In genomic region chr9:76887003-76887821, GRCh38 we compare ENCODE assay signal across 13 cellular contexts. TPM values are rescaled to one million over a fixed set of nuclear protein-coding genes. Genes with fewer than 3 reads are reported as not detected.
DNase-seq lines count a peak whose midpoint lies in the region; TF ChIP-seq lines count a peak whose summit lies in the region.
"Had no signal": no experiment of that assay in that cellular context is flagged by ENCODE, and none has a peak within 500 bp of the region (broad histone marks: within the 10 kb centered on the region; RNA-seq: fewer than 3 reads in every experiment).

No MANE protein-coding gene starts in this region.

- TF ChIP-seq POLR2A in transverse colon (IDR thresholded peaks at IDR 0.05) = no peak

- peaks cover 0 to 24% (median 18%) of the 10 kb centered on the region in 4 donors for H3K4me1 ChIP-seq in transverse colon
- H3K4me1 ChIP-seq in CD4-positive, alpha-beta memory T cell (ENCODE audit: insufficient read depth, low read length) = no peaks in the 10 kb centered on the region

- H3K36me3 Mint-ChIP-seq in CD4-positive, alpha-beta memory T cell = no peaks in the 10 kb centered on the region

- peaks cover 0 to 2% (median 0%) of the 10 kb centered on the region in 8 donors for H3K9me3 Mint-ChIP-seq in CD4-positive, alpha-beta memory T cell
- H3K9me3 Mint-ChIP-seq: activated T-helper 17 cell treated with anti-CD3 and anti-CD28 coated beads, Interleukin-2, amount 50 U/mL, for 72 hours; T-helper 2 cell treated with Interferon-gamma antibody and Interleukin-4, amounts not matched to agents 5 μg/mL and 100 μg/mL, for 36 hours had no signal

- POLR2A ChIA-PET in CD4-positive, alpha-beta memory T cell (lab: Charles Lee; ENCODE audit: partially characterized antibody) = no interaction called here

- H3K27ac ChIP-seq in transverse colon = peak overlapping the region; percentile 53 to 91 (median 74)
- H3K27ac ChIP-seq in CD4-positive, alpha-beta memory T cell (ENCODE audit: low read depth, low read length) = no peak overlapping the region

- TF ChIP-seq CTCF in fibroblast of the aortic adventitia (IDR thresholded peaks at IDR 0.05; ENCODE audit: insufficient read depth, low read length) (peak; percentile 7), transverse colon (IDR thresholded peaks at IDR 0.05) (peak in 3 of 5 experiments; percentile 14 to 42 (median 14))

- WGBS in transverse colon (ENCODE audit: low coverage in 1 of 2), 2 donors = 38 to 45% methylated on average over 3 to 5 of the region's 5 CpGs

- DNase-seq in DMS53 (lab: John Stamatoyannopoulos, UW) (peak; percentile 61), DMS53 treated with DMSO at 0.1 percent for 48 hours (lab: John Stamatoyannopoulos, UW; ENCODE audit: unreplicated experiment) (no peak), MV-4-11 (lab: John Stamatoyannopoulos, UW) (peak; percentile 15), fibroblast of the aortic adventitia (ENCODE audit: low read depth) (no peak), transverse colon (peak; percentile 61), NCI-H1092 (lab: John Stamatoyannopoulos, UW) (no peak), NCI-H510A (lab: John Stamatoyannopoulos, UW) (no peak)
- no peak for DNase-seq in CD4-positive, alpha-beta memory T cell
- DNase-seq: 8988T; NCI-H2029 treated with DMSO at 0.1 percent for 48 hours; stimulated activated CD4-positive, alpha-beta T cell treated with anti-CD3 and anti-CD28 coated beads, Interleukin-4, amount 100 ng/mL, for 4 hours had no signal

- CTCF ChIA-PET in CD4-positive, alpha-beta memory T cell (lab: Charles Lee; ENCODE audit: partially characterized antibody) = no interaction called here

- H3K27me3 ChIP-seq in transverse colon = no peaks in the 10 kb centered on the region
- H3K27me3 ChIP-seq in CD4-positive, alpha-beta memory T cell (ENCODE audit: insufficient read depth, low read length) = no peaks in the 10 kb centered on the region

- intact Hi-C loops in transverse colon (cut with DNase I; ENCODE audit: low total_unique reads) = no loop called here
- intact Hi-C loops in CD4-positive, alpha-beta memory T cell (cut with micrococcal nuclease) = no loop called here

- H3K4me3 Mint-ChIP-seq in CD4-positive, alpha-beta memory T cell = no peak overlapping the region
- H3K4me3 Mint-ChIP-seq: activated T-helper 17 cell treated with anti-CD3 and anti-CD28 coated beads, Interleukin-2, amount 50 U/mL, for 72 hours; T-helper 2 cell treated with Interferon-gamma antibody and Interleukin-4, amounts not matched to agents 5 μg/mL and 100 μg/mL, for 36 hours had no signal

- TF ChIP-seq EP300 in transverse colon (IDR thresholded peaks at IDR 0.05; ENCODE audit: low read depth) = no peak

- in situ Hi-C loops in transverse colon (cut with MboI; ENCODE audit: low pct_ligation_motif_present in 1 of 4, low pct_unique_long_range_greater_than_20kb in 1 of 4, low sequenced_read_pairs in 3 of 4) = no loop called here

- no peak overlapping the region for H3K27ac Mint-ChIP-seq in CD4-positive, alpha-beta memory T cell
- H3K27ac Mint-ChIP-seq: activated T-helper 17 cell treated with anti-CD3 and anti-CD28 coated beads, Interleukin-2, amount 50 U/mL, for 72 hours; T-helper 2 cell treated with Interferon-gamma antibody and Interleukin-4, amounts not matched to agents 5 μg/mL and 100 μg/mL, for 36 hours had no signal

- H3K27me3 Mint-ChIP-seq in CD4-positive, alpha-beta memory T cell = peaks cover 3 to 6% of the 10 kb centered on the region in 2 donors
- H3K27me3 Mint-ChIP-seq: activated T-helper 17 cell treated with anti-CD3 and anti-CD28 coated beads, Interleukin-2, amount 50 U/mL, for 72 hours had no signal

- H3K4me1 Mint-ChIP-seq in CD4-positive, alpha-beta memory T cell = no peaks in the 10 kb centered on the region
- H3K4me1 Mint-ChIP-seq: activated T-helper 17 cell treated with anti-CD3 and anti-CD28 coated beads, Interleukin-2, amount 50 U/mL, for 72 hours had no signal

- H3K4me3 ChIP-seq in fibroblast of the aortic adventitia (ENCODE audit: low read depth, low read length) (no peak overlapping the region), transverse colon (peak overlapping the region in 1 of 4 donors; percentile 12)
- H3K4me3 ChIP-seq in CD4-positive, alpha-beta memory T cell (ENCODE audit: low read length in 2 of 2) = no peak overlapping the region

- H3K9me3 ChIP-seq in transverse colon = no peaks in the 10 kb centered on the region
- H3K9me3 ChIP-seq in CD4-positive, alpha-beta memory T cell (ENCODE audit: control insufficient read depth in 1 of 2, low read length in 2 of 2) = no peaks in the 10 kb centered on the region

- no peaks in the 10 kb centered on the region for H3K36me3 ChIP-seq in transverse colon
- no peaks in the 10 kb centered on the region for H3K36me3 ChIP-seq in CD4-positive, alpha-beta memory T cell (ENCODE audit: insufficient read depth, low read length)

RNA-seq across cellular contexts. Expression of gene PRUNE2, which starts 18.7 kb away (rescaled TPM):
- total RNA-seq in fibroblast of the aortic adventitia (ENCODE audit: low replicate concordance) = 14.7 and 122 TPM in 2 replicates
- total RNA-seq in transverse colon = 100 to 1,000 TPM in 1 of 4 donors, 10 to 100 TPM in 3; 67.6 to 105 (median 95.6) TPM
- under 1 TPM in 1 of 2 experiments, not detected in 1; 0.22 TPM for total RNA-seq in CD4-positive, alpha-beta memory T cell
- polyA plus RNA-seq in CD4-positive, alpha-beta memory T cell = under 1 TPM in 1 of 2 donors, not detected in 1; 0.42 TPM

Comparison
In these comparisons a context has a peak if more than half of its experiments do, and no peak if none do; other contexts are left out.
1. DNase-seq: peak in DMS53 (single experiment), MV-4-11 (single experiment) and transverse colon (single experiment); none in DMS53 treated with DMSO at 0.1 percent for 48 hours (single experiment), fibroblast of the aortic adventitia (single experiment), NCI-H1092 (single experiment), CD4-positive, alpha-beta memory T cell (0 of 5) and NCI-H510A (single experiment).
2. RNA of gene PRUNE2, which starts 18.7 kb away (total RNA-seq): 67.6 to 105 TPM in transverse colon and 14.7 to 122 TPM in fibroblast of the aortic adventitia; 0.22 TPM in CD4-positive, alpha-beta memory T cell; every median in the first group is over 10 times any median in the second.